Comparison of ENCODE assay signal across 18 cellular contexts in genomic region chr13:79196366-79196765, GRCh38.
A peak's percentile ranks its signal among the peaks of the same experiment; 100 is the strongest.
DNase-seq lines count a peak whose midpoint lies in the region; ATAC-seq lines count a peak whose summit lies in the region.
"Had no signal": no experiment of that assay in that cellular context is flagged by ENCODE, and none has a peak within 500 bp of the region (broad histone marks: within the 10 kb centered on the region; RNA-seq: fewer than 3 reads in every experiment).

No MANE protein-coding gene starts in this region.

- no peaks in the 10 kb centered on the region for H3K36me3 Mint-ChIP-seq in T-helper 2 cell treated with Interferon-gamma antibody and Interleukin-4, amounts not matched to agents 5 μg/mL and 100 μg/mL, for 36 hours (ENCODE audit: low read depth)
- H3K36me3 Mint-ChIP-seq in stimulated activated naive CD8-positive, alpha-beta T cell treated with anti-CD3 and anti-CD28 coated beads, Interleukin-15, Interleukin-2, amounts not matched to agents 100 ng/mL and 50 ng/mL, for 24 hours (ENCODE audit: low read depth) = no peaks in the 10 kb centered on the region
- H3K36me3 Mint-ChIP-seq in naive thymus-derived CD4-positive, alpha-beta T cell = peaks cover 0 to 4% (median 0%) of the 10 kb centered on the region in 5 donors
- peaks cover 3% of the 10 kb centered on the region for H3K36me3 Mint-ChIP-seq in activated T-helper 1 cell treated with anti-CD3 and anti-CD28 coated beads, Interleukin-12 subunit alpha, Interleukin-12 subunit beta, Interleukin-2, Interleukin-4 antibody, amounts not matched to agents 30 ng/mL and 10 ng/mL and 1 ng/mL, durations not matched to agents 14 hours and 24 hours and 36 hours (ENCODE audit: low read depth)
- H3K36me3 Mint-ChIP-seq: CD8-positive, alpha-beta memory T cell had no signal

- no peaks in the 10 kb centered on the region for H3K36me3 ChIP-seq in naive thymus-derived CD4-positive, alpha-beta T cell (ENCODE audit: control insufficient read depth in 2 of 3, insufficient read depth in 3 of 3, low read length in 3 of 3)
- H3K36me3 ChIP-seq: BLaER1 treated with 17β-estradiol and CSF1 and Interleukin-3, amounts not matched to agents 10 nM and 100 nM; MG63 had no signal

- H3K27ac Mint-ChIP-seq in T-helper 2 cell treated with Interferon-gamma antibody and Interleukin-4, amounts not matched to agents 5 μg/mL and 100 μg/mL, for 36 hours = no peak overlapping the region
- H3K27ac Mint-ChIP-seq in stimulated activated naive CD8-positive, alpha-beta T cell treated with anti-CD3 and anti-CD28 coated beads, Interleukin-15, Interleukin-2, amounts not matched to agents 100 ng/mL and 50 ng/mL, for 24 hours = peak overlapping the region; percentile 34
- no peak overlapping the region for H3K27ac Mint-ChIP-seq in naive thymus-derived CD4-positive, alpha-beta T cell
- H3K27ac Mint-ChIP-seq in activated T-helper 1 cell treated with anti-CD3 and anti-CD28 coated beads, Interleukin-12 subunit alpha, Interleukin-12 subunit beta, Interleukin-2, Interleukin-4 antibody, amounts not matched to agents 30 ng/mL and 10 ng/mL and 1 ng/mL, durations not matched to agents 14 hours and 24 hours and 36 hours = no peak overlapping the region
- H3K27ac Mint-ChIP-seq: H9 had no signal

- H3K27ac ChIP-seq in naive thymus-derived CD4-positive, alpha-beta T cell (ENCODE audit: low read depth, low read length) = no peak overlapping the region
- H3K27ac ChIP-seq: BLaER1 treated with 17β-estradiol and CSF1 and Interleukin-3, amounts not matched to agents 10 nM and 100 nM had no signal

- CTCF ChIA-PET in naive thymus-derived CD4-positive, alpha-beta T cell (lab: Charles Lee) = no interaction called here

- intact Hi-C loops in naive thymus-derived CD4-positive, alpha-beta T cell (cut with micrococcal nuclease) = loop anchor here in 1 of 2 donors (10.0 kb wide), 2 partner anchors 288 to 328 kb away; partner anchors contain the start of gene NDFIP2
- intact Hi-C loops in activated T-helper 1 cell treated with anti-CD3 and anti-CD28 coated beads, Interleukin-12 subunit alpha, Interleukin-12 subunit beta, Interleukin-2, Interleukin-4 antibody, amounts not matched to agents 30 ng/mL and 10 ng/mL and 1 ng/mL, durations not matched to agents 14 hours and 24 hours and 36 hours (cut with micrococcal nuclease) = loop anchor here (10.0 kb wide), 2 partner anchors 288 to 328 kb away; partner anchors contain the start of gene NDFIP2

- peaks cover 43% of the 10 kb centered on the region for H3K4me1 Mint-ChIP-seq in T-helper 2 cell treated with Interferon-gamma antibody and Interleukin-4, amounts not matched to agents 5 μg/mL and 100 μg/mL, for 36 hours (ENCODE audit: low read depth)
- H3K4me1 Mint-ChIP-seq in stimulated activated naive CD8-positive, alpha-beta T cell treated with anti-CD3 and anti-CD28 coated beads, Interleukin-15, Interleukin-2, amounts not matched to agents 100 ng/mL and 50 ng/mL, for 24 hours (ENCODE audit: low read depth) = peaks cover 55% of the 10 kb centered on the region
- peaks cover 6 to 49% (median 21%) of the 10 kb centered on the region in 7 donors for H3K4me1 Mint-ChIP-seq in naive thymus-derived CD4-positive, alpha-beta T cell
- peaks cover 49% of the 10 kb centered on the region for H3K4me1 Mint-ChIP-seq in activated T-helper 1 cell treated with anti-CD3 and anti-CD28 coated beads, Interleukin-12 subunit alpha, Interleukin-12 subunit beta, Interleukin-2, Interleukin-4 antibody, amounts not matched to agents 30 ng/mL and 10 ng/mL and 1 ng/mL, durations not matched to agents 14 hours and 24 hours and 36 hours (ENCODE audit: low read depth)

- peaks cover 9 to 11% of the 10 kb centered on the region in 2 donors for H3K4me1 ChIP-seq in naive thymus-derived CD4-positive, alpha-beta T cell (ENCODE audit: control insufficient read depth in 2 of 2, insufficient read depth in 2 of 2, low read length in 2 of 2)

- no peaks in the 10 kb centered on the region for H3K9me3 Mint-ChIP-seq in T-helper 2 cell treated with Interferon-gamma antibody and Interleukin-4, amounts not matched to agents 5 μg/mL and 100 μg/mL, for 36 hours
- H3K9me3 Mint-ChIP-seq in stimulated activated naive CD8-positive, alpha-beta T cell treated with anti-CD3 and anti-CD28 coated beads, Interleukin-15, Interleukin-2, amounts not matched to agents 100 ng/mL and 50 ng/mL, for 24 hours = peaks cover 4% of the 10 kb centered on the region
- H3K9me3 Mint-ChIP-seq in naive thymus-derived CD4-positive, alpha-beta T cell = peaks cover 0 to 2% (median 0%) of the 10 kb centered on the region in 11 donors
- no peaks in the 10 kb centered on the region for H3K9me3 Mint-ChIP-seq in activated T-helper 1 cell treated with anti-CD3 and anti-CD28 coated beads, Interleukin-12 subunit alpha, Interleukin-12 subunit beta, Interleukin-2, Interleukin-4 antibody, amounts not matched to agents 30 ng/mL and 10 ng/mL and 1 ng/mL, durations not matched to agents 14 hours and 24 hours and 36 hours
- H3K9me3 Mint-ChIP-seq: CD8-positive, alpha-beta memory T cell; H9 had no signal

- no peaks in the 10 kb centered on the region for H3K9me3 ChIP-seq in naive thymus-derived CD4-positive, alpha-beta T cell (ENCODE audit: control insufficient read depth in 2 of 3, low read length in 3 of 3)
- H3K9me3 ChIP-seq: MG63 had no signal

- peak overlapping the region; percentile 2 for H3K4me3 Mint-ChIP-seq in T-helper 2 cell treated with Interferon-gamma antibody and Interleukin-4, amounts not matched to agents 5 μg/mL and 100 μg/mL, for 36 hours
- H3K4me3 Mint-ChIP-seq in stimulated activated naive CD8-positive, alpha-beta T cell treated with anti-CD3 and anti-CD28 coated beads, Interleukin-15, Interleukin-2, amounts not matched to agents 100 ng/mL and 50 ng/mL, for 24 hours = no peak overlapping the region
- no peak overlapping the region for H3K4me3 Mint-ChIP-seq in naive thymus-derived CD4-positive, alpha-beta T cell
- H3K4me3 Mint-ChIP-seq in activated T-helper 1 cell treated with anti-CD3 and anti-CD28 coated beads, Interleukin-12 subunit alpha, Interleukin-12 subunit beta, Interleukin-2, Interleukin-4 antibody, amounts not matched to agents 30 ng/mL and 10 ng/mL and 1 ng/mL, durations not matched to agents 14 hours and 24 hours and 36 hours = no peak overlapping the region
- H3K4me3 Mint-ChIP-seq: CD8-positive, alpha-beta memory T cell; H9 had no signal

- POLR2A ChIA-PET in naive thymus-derived CD4-positive, alpha-beta T cell (lab: Charles Lee) = no interaction called here

- no peaks in the 10 kb centered on the region for H3K27me3 ChIP-seq in naive thymus-derived CD4-positive, alpha-beta T cell (ENCODE audit: control insufficient read depth in 2 of 2, insufficient read depth in 2 of 2, low read length in 2 of 2)

- no peak for ATAC-seq in naive thymus-derived CD4-positive, alpha-beta T cell
- ATAC-seq: PC-3 had no signal

- peak; percentile 5 to 11 for DNase-seq in activated CD4-positive, alpha-beta T cell treated with anti-CD3 and anti-CD28 coated beads, Interleukin-2, amount 50 U/mL, for 48 hours
- no peak for DNase-seq in activated CD4-positive, alpha-beta T cell treated with anti-CD3 and anti-CD28 coated beads for 1 hour
- DNase-seq in stimulated activated CD4-positive, alpha-beta T cell treated with anti-CD3 and anti-CD28 coated beads, Interleukin-15, amount 100 ng/mL, for 24 hours = peak; percentile 12
- no peak for DNase-seq in stimulated activated CD4-positive, alpha-beta T cell treated with anti-CD3 and anti-CD28 coated beads, Interleukin-2, amount 100 ng/mL, for 48 hours
- DNase-seq in T-helper 2 cell treated with Interferon-gamma antibody and Interleukin-4, amounts not matched to agents 5 μg/mL and 100 μg/mL, for 36 hours (ENCODE audit: low spot score) = peak; percentile 20
- no peak for DNase-seq in naive thymus-derived CD4-positive, alpha-beta T cell
- DNase-seq in activated T-helper 1 cell treated with anti-CD3 and anti-CD28 coated beads, Interleukin-12 subunit alpha, Interleukin-12 subunit beta, Interleukin-2, Interleukin-4 antibody, amounts not matched to agents 30 ng/mL and 10 ng/mL and 1 ng/mL, durations not matched to agents 14 hours and 24 hours and 36 hours (ENCODE audit: low spot score) = no peak
- DNase-seq: CD8-positive, alpha-beta memory T cell; DMS79; H9; MG63; NCI-H1092; NCI-H146; NCI-H2081; NCI-H82; PC-3 had no signal

- H3K4me3 ChIP-seq in naive thymus-derived CD4-positive, alpha-beta T cell (ENCODE audit: low read length) = no peak overlapping the region
- H3K4me3 ChIP-seq: BLaER1 treated with 17β-estradiol and CSF1 and Interleukin-3, amounts not matched to agents 10 nM and 100 nM; MG63 had no signal

- H3K27me3 Mint-ChIP-seq in T-helper 2 cell treated with Interferon-gamma antibody and Interleukin-4, amounts not matched to agents 5 μg/mL and 100 μg/mL, for 36 hours (ENCODE audit: low read depth) = peaks cover 22% of the 10 kb centered on the region
- no peaks in the 10 kb centered on the region for H3K27me3 Mint-ChIP-seq in stimulated activated naive CD8-positive, alpha-beta T cell treated with anti-CD3 and anti-CD28 coated beads, Interleukin-15, Interleukin-2, amounts not matched to agents 100 ng/mL and 50 ng/mL, for 24 hours
- H3K27me3 Mint-ChIP-seq in naive thymus-derived CD4-positive, alpha-beta T cell = peaks cover 0 to 17% (median 4%) of the 10 kb centered on the region in 5 donors
- no peaks in the 10 kb centered on the region for H3K27me3 Mint-ChIP-seq in activated T-helper 1 cell treated with anti-CD3 and anti-CD28 coated beads, Interleukin-12 subunit alpha, Interleukin-12 subunit beta, Interleukin-2, Interleukin-4 antibody, amounts not matched to agents 30 ng/mL and 10 ng/mL and 1 ng/mL, durations not matched to agents 14 hours and 24 hours and 36 hours (ENCODE audit: insufficient read depth)
- H3K27me3 Mint-ChIP-seq: CD8-positive, alpha-beta memory T cell had no signal

Comparison
In these comparisons a context has a peak if more than half of its experiments do, and no peak if none do; other contexts are left out.
1. DNase-seq: peak in activated CD4-positive, alpha-beta T cell treated with anti-CD3 and anti-CD28 coated beads, Interleukin-2, amount 50 U/mL, for 48 hours (2 of 2), stimulated activated CD4-positive, alpha-beta T cell treated with anti-CD3 and anti-CD28 coated beads, Interleukin-15, amount 100 ng/mL, for 24 hours (single experiment) and T-helper 2 cell treated with Interferon-gamma antibody and Interleukin-4, amounts not matched to agents 5 μg/mL and 100 μg/mL, for 36 hours (single experiment); none in activated CD4-positive, alpha-beta T cell treated with anti-CD3 and anti-CD28 coated beads for 1 hour (single experiment), stimulated activated CD4-positive, alpha-beta T cell treated with anti-CD3 and anti-CD28 coated beads, Interleukin-2, amount 100 ng/mL, for 48 hours (0 of 2), naive thymus-derived CD4-positive, alpha-beta T cell (0 of 9) and activated T-helper 1 cell treated with anti-CD3 and anti-CD28 coated beads, Interleukin-12 subunit alpha, Interleukin-12 subunit beta, Interleukin-2, Interleukin-4 antibody, amounts not matched to agents 30 ng/mL and 10 ng/mL and 1 ng/mL, durations not matched to agents 14 hours and 24 hours and 36 hours (single experiment).